In genomic region chr5:102895223-102895622, GRCh38 we compare ENCODE assay signal across 24 cellular contexts.
"Had no signal": no experiment of that assay in that cellular context is flagged by ENCODE, and none has a peak within 500 bp of the region (broad histone marks: within the 10 kb centered on the region; RNA-seq: fewer than 3 reads in every experiment).

No MANE protein-coding gene starts in this region.

- ATAC-seq: effector memory CD8-positive, alpha-beta T cell; esophagus mucosa; foreskin keratinocyte; gastrocnemius medialis; gastroesophageal sphincter had no signal

- H3K4me3 ChIP-seq: colonic mucosa, coronary artery, dorsolateral prefrontal cortex, esophagus muscularis mucosa, esophagus squamous epithelium, gastrocnemius medialis, gastroesophageal sphincter, heart left ventricle, heart right ventricle, hepatocyte had no signal

- H2AFZ ChIP-seq: hepatocyte had no signal

- H3K4me2 ChIP-seq: hepatocyte had no signal

- H3K4me1 ChIP-seq: colonic mucosa, esophagus squamous epithelium, foreskin keratinocyte, gastroesophageal sphincter had no signal

- H3K27me3 ChIP-seq: colonic mucosa, dorsolateral prefrontal cortex, esophagus muscularis mucosa, esophagus squamous epithelium, foreskin keratinocyte, gastrocnemius medialis, gastroesophageal sphincter, heart left ventricle, heart right ventricle, hepatocyte had no signal

- H3K36me3 ChIP-seq: colonic mucosa, esophagus muscularis mucosa, esophagus squamous epithelium, gastrocnemius medialis, gastroesophageal sphincter, heart left ventricle, heart right ventricle had no signal

- H3K27ac ChIP-seq: colonic mucosa, coronary artery, dorsolateral prefrontal cortex, epithelial cell of prostate, esophagus muscularis mucosa, esophagus squamous epithelium, foreskin keratinocyte, gastrocnemius medialis, gastroesophageal sphincter, heart left ventricle, heart right ventricle, hepatocyte had no signal

- H3K79me2 ChIP-seq: hepatocyte had no signal

- H3K9me3 ChIP-seq: colonic mucosa, esophagus muscularis mucosa, esophagus squamous epithelium, gastrocnemius medialis, gastroesophageal sphincter, heart left ventricle, heart right ventricle had no signal

- DNase-seq: colonic mucosa; cortex of kidney; dermis blood vessel endothelial cell; dorsolateral prefrontal cortex; effector CD4-positive, alpha-beta T cell; effector CD8-positive, alpha-beta T cell; effector memory CD4-positive, alpha-beta T cell; effector memory CD8-positive, alpha-beta T cell; endodermal cell; erythroblast; esophagus squamous epithelium; foreskin fibroblast; foreskin keratinocyte; gastrocnemius medialis; glutamatergic neuron; head of caudate nucleus; heart left ventricle; heart right ventricle had no signal
